8 cellular contexts compared by ENCODE assay signal in the genomic region with DNA sequence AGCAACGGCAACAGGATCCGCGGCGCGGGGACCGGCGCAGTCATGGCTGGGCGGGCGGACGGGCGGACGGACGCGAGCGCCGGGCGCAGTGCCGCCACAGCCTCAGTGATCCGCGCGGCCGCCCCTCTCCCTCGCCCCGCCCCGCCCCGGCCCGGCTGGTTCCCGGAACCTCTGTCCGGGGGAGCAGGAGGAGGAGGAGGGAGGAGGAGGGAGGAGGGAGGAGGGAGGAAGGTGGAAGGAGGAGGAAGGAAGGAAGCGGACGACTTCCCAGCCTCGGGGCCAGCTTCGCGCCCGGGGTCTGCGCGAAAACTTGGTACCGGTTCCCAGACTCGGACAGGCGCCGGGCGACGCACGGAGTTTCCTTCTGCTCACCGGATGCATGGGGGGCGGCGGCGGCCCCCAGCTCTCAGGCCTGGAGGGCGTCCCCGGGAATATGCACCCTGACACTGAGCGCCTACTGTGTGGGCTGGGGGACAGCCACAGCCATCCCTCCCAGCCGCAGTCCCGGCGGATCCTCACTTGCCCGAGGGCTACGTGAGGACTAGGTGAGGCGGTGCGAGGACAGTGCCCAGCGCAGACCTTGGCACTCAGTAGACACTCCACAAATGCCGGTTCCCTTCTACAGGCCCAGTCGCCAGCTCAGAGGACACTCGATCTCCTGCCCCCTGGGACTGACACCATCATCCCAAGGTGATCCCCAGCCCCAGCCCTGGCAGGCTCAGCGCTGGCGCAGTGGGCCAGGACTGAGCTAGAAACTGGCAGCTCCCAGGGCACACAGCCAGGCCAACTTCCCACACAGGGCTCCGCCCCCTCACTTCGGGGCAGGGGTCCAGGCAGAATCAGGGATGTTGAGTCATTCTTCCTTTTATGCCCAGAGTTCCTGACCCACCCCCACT. TPM values are rescaled to one million over a fixed set of nuclear protein-coding genes. Genes with fewer than 3 reads are reported as not detected.
DNase-seq lines count a peak whose midpoint lies in the region; ATAC-seq, FAIRE-seq and TF ChIP-seq lines count a peak whose summit lies in the region.

A gene with protein sequence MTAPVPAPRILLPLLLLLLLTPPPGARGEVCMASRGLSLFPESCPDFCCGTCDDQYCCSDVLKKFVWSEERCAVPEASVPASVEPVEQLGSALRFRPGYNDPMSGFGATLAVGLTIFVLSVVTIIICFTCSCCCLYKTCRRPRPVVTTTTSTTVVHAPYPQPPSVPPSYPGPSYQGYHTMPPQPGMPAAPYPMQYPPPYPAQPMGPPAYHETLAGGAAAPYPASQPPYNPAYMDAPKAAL (minus strand): TSS at position 124 of the 896 bp plus-strand sequence. CDS start 80 bp downstream, at position 44.

- RAD21 ChIA-PET in GM12878 (lab: Charles Lee; ENCODE audit: unreplicated experiment) = interaction anchor here (1.0 kb wide), 1 partner anchor 31 kb away, joined by 3 read pairs; no protein-coding TSS in a partner anchor

- H3K27me3 Mint-ChIP-seq in CD4-positive, alpha-beta T cell = no peaks in the 10 kb centered on the region

- peak within 1 kb of the TSS; percentile 93 for H2AFZ ChIP-seq in GM12878 (ENCODE audit: control insufficient read depth, low read depth, low read length)
- peak within 1 kb of the TSS; percentile 91 for H2AFZ ChIP-seq in hepatocyte

- peak within 1 kb of the TSS; percentile 96 for H3K4me2 ChIP-seq in GM12878 (ENCODE audit: control insufficient read depth, insufficient read depth)
- H3K4me2 ChIP-seq in hepatocyte = peak within 1 kb of the TSS; percentile 99

- no peak for TF ChIP-seq CTCF in CD4-positive, alpha-beta T cell (IDR thresholded peaks at IDR 0.05)
- TF ChIP-seq CTCF in GM12878 (IDR thresholded peaks at IDR 0.05 in 2 of 3, conservative IDR thresholded peaks at IDR 0.05 in 1 of 3; ENCODE audit: control insufficient read depth in 2 of 3, extremely low read depth in 1 of 3, insufficient read depth in 1 of 3, low read depth in 3 of 3, low read length in 3 of 3) = no peak
- no peak for TF ChIP-seq CTCF in hepatocyte (IDR thresholded peaks at IDR 0.05; ENCODE audit: poor library complexity)

- H3K36me3 ChIP-seq in GM12878 (ENCODE audit: control insufficient read depth in 2 of 2, insufficient read depth in 2 of 2, low read length in 1 of 2) (no peaks in the 10 kb centered on the region), hepatocyte (replicated peaks; ENCODE audit: insufficient read depth, low read depth) (no peaks in the 10 kb centered on the region)

- no peak for TF ChIP-seq EP300 in GM12878 (IDR thresholded peaks at IDR 0.05; ENCODE audit: borderline replicate concordance in 1 of 2, control insufficient read depth in 1 of 2, low read depth in 2 of 2, low read length in 2 of 2)

- peak within 1 kb of the TSS; percentile 84 for H3K4me3 Mint-ChIP-seq in CD4-positive, alpha-beta T cell

- BruUV-seq in GM12878 (replicated peaks; lab: Mats Ljungman, UMichigan) = no TSS peak

- H3K27ac Mint-ChIP-seq in CD4-positive, alpha-beta T cell = peak within 1 kb of the TSS; percentile 78

- no peak for FAIRE-seq in GM12878 (lab: Jason Lieb, UNC)

- no peaks in the 10 kb centered on the region for H3K9me3 ChIP-seq in CD4-positive, alpha-beta T cell (ENCODE audit: control insufficient read depth, low read length)
- no peaks in the 10 kb centered on the region for H3K9me3 ChIP-seq in GM12878 (replicated peaks; ENCODE audit: control insufficient read depth, insufficient read depth, low read length)
- H3K9me3 ChIP-seq in hepatocyte (ENCODE audit: low read depth) = no peaks in the 10 kb centered on the region

- intact Hi-C loops in CD4-positive, alpha-beta T cell (cut with DNase I, micrococcal nuclease) = loop anchor here in 1 of 2 experiments (5.0 kb wide), 1 partner anchor 232 kb away; no protein-coding TSS in a partner anchor
- intact Hi-C loops in T-helper 2 cell treated with Interferon-gamma antibody and Interleukin-4, amounts not matched to agents 100 ng/mL and 5 ng/mL, for 36 hours (cut with micrococcal nuclease) = loop anchor here (2.0 kb wide), 1 partner anchor 63 kb away; a partner anchor contains a TSS
- intact Hi-C loops in GM12878 (cut with micrococcal nuclease; ENCODE audit: unreplicated experiment) = no loop called here

- H3K4me1 Mint-ChIP-seq in CD4-positive, alpha-beta T cell (ENCODE audit: low read depth) = peaks cover 66% of the 10 kb centered on the region

- H3K79me2 ChIP-seq in GM12878 (ENCODE audit: control insufficient read depth, insufficient read depth, low read length) (no peaks in the 10 kb centered on the region), hepatocyte (peaks cover 13% of the 10 kb centered on the region)

- DNase-seq in CD4-positive, alpha-beta T cell = peak in 9 of 10 experiments; percentile 27 to 67 (median 50)
- no peak for DNase-seq in GM12878 (ENCODE audit: low read depth, low spot score)
- DNase-seq in hepatocyte (ENCODE audit: low spot score) = peak; percentile 78
- peak; percentile 67 for DNase-seq in renal cortical epithelial cell (ENCODE audit: low read depth)
- DNase-seq in NCI-H524 (lab: John Stamatoyannopoulos, UW) = no peak
- no peak for DNase-seq in DMS114 treated with DMSO at 0.1 percent for 48 hours (lab: John Stamatoyannopoulos, UW; ENCODE audit: unreplicated experiment)

- no peaks in the 10 kb centered on the region for H3K9me2 ChIP-seq in hepatocyte (replicated peaks; ENCODE audit: insufficient read depth)

- in situ Hi-C loops in GM12878 (cut with MboI) = no loop called here

- H3K4me3 ChIP-seq in GM12878 = peak within 1 kb of the TSS; percentile 73
- peak within 1 kb of the TSS; percentile 51 for H3K4me3 ChIP-seq in hepatocyte

- peak; percentile 71 for TF ChIP-seq POLR2A in GM12878 (IDR thresholded peaks at IDR 0.05; ENCODE audit: low read depth, low read length)

- peaks cover 6% of the 10 kb centered on the region for H3K4me1 ChIP-seq in GM12878 (ENCODE audit: control insufficient read depth, insufficient read depth, low read length)
- peaks cover 13% of the 10 kb centered on the region for H3K4me1 ChIP-seq in hepatocyte (ENCODE audit: insufficient read depth)

- SMC1A ChIA-PET in GM12878 (lab: Charles Lee; ENCODE audit: uncharacterized antibody, unreplicated experiment) = interaction anchor here (0.9 to 1.3 kb wide), 5 partner anchors 32 to 104 kb away, joined by 3 to 5 read pairs (median 3); no protein-coding TSS in a partner anchor

- CTCF ChIA-PET in CD4-positive, alpha-beta T cell (lab: Charles Lee) = interaction anchor here (1.0 kb wide), 1 partner anchor 68 kb away, joined by 4 read pairs; no protein-coding TSS in a partner anchor
- CTCF ChIA-PET in GM12878 (lab: Yijun Ruan, JAX) = interaction anchor here (0.9 to 3.0 kb wide), 4 partner anchors 32 to 159 kb away, joined by 3 to 13 read pairs (median 9); a partner anchor contains a TSS

- POLR2A ChIA-PET in CD4-positive, alpha-beta T cell (lab: Charles Lee) = interaction anchor here (0.8 to 3.1 kb wide), 7 partner anchors 11 to 99 kb away, joined by 3 to 21 read pairs (median 10); a partner anchor contains a TSS
- POLR2A ChIA-PET in GM12878 (lab: Charles Lee) = interaction anchor here (0.6 to 1.2 kb wide), 2 partner anchors 10 to 32 kb away, joined by 3 read pairs; no protein-coding TSS in a partner anchor

- peaks cover 18% of the 10 kb centered on the region for H3K36me3 Mint-ChIP-seq in CD4-positive, alpha-beta T cell (ENCODE audit: low read depth)

- peak within 1 kb of the TSS; percentile 70 for H3K9ac ChIP-seq in GM12878 (ENCODE audit: control insufficient read depth, insufficient read depth, low read length)

- H3K27ac ChIP-seq in CD4-positive, alpha-beta T cell (ENCODE audit: low read depth, low read length) = peak within 1 kb of the TSS; percentile 21
- H3K27ac ChIP-seq in GM12878 (ENCODE audit: control insufficient read depth, insufficient read depth) = no peak within 1 kb of the TSS
- peak within 1 kb of the TSS; percentile 86 for H3K27ac ChIP-seq in hepatocyte

- 14% methylated on average over 50 of the region's 66 CpGs for WGBS in GM12878 (ENCODE audit: insufficient coverage, insufficient replicate concordance, low lambda C conversion rate, missing lambda C conversion rate)
- WGBS in hepatocyte (ENCODE audit: low lambda C conversion rate, missing lambda C conversion rate) = 28% methylated on average over 22 of the region's 66 CpGs

- ATAC-seq in CD4-positive, alpha-beta T cell (ENCODE audit: poor library complexity) = peak; percentile 57
- ATAC-seq in HG02885 (IDR thresholded peaks at IDR 0.05; ENCODE audit: poor library complexity, unreplicated experiment) = peak; percentile 46
- peak; percentile 83 for ATAC-seq in GM12878

- no peaks in the 10 kb centered on the region for H3K9me3 Mint-ChIP-seq in CD4-positive, alpha-beta T cell

- TF ChIP-seq RAD21 in GM12878 (IDR thresholded peaks at IDR 0.05; ENCODE audit: insufficient read depth, low read depth, low read length) = no peak

- H3K27me3 ChIP-seq in CD4-positive, alpha-beta T cell (ENCODE audit: control insufficient read depth, insufficient read depth, low read length) = no peaks in the 10 kb centered on the region
- H3K27me3 ChIP-seq in GM12878 (replicated peaks in 1 of 2; ENCODE audit: control insufficient read depth in 2 of 2, insufficient read depth in 2 of 2, low read length in 1 of 2) (no peaks in the 10 kb centered on the region), hepatocyte (no peaks in the 10 kb centered on the region)

- H4K20me1 ChIP-seq in GM12878 (ENCODE audit: control insufficient read depth, insufficient read depth) (no peaks in the 10 kb centered on the region), hepatocyte (ENCODE audit: insufficient read depth, poor library complexity, severe bottlenecking) (no peaks in the 10 kb centered on the region)

RNA-seq across cellular contexts. Expression of the gene that starts here (rescaled TPM):
- total RNA-seq in CD4-positive, alpha-beta T cell = 100 to 1,000 TPM; 102 to 109 TPM
- 140 and 142 TPM in 2 replicates for total RNA-seq in T-helper 2 cell treated with Interferon-gamma antibody and Interleukin-4, amounts not matched to agents 100 ng/mL and 5 ng/mL, for 36 hours
- total RNA-seq in GM12878 (2013; cell fraction: nucleolus; rRNA removed) = 45.3 and 46.8 TPM in 2 replicates
- total RNA-seq in GM12878 (2014; rRNA removed) (86.6 and 87.9 TPM in 2 replicates), GM12878 (2014; rRNA removed; fragmentation: Illumina TruSeq; extraction: Trizol) (48.7 and 54.5 TPM in 2 replicates), GM12878 (2021) (86.7 and 94.3 TPM in 2 replicates), hepatocyte (172 and 192 TPM in 2 replicates), renal cortical epithelial cell (116 and 143 TPM in 2 replicates)
- polyA plus RNA-seq in GM12878 (2011; ENCODE audit: low read depth) = 46.0 TPM
- polyA plus RNA-seq in GM12878 (2011; rRNA removed) (31.7 and 62.3 TPM in 2 replicates), GM12878 (2014; fragmentation: Illumina TruSeq; extraction: Trizol) (21.8 and 49.5 TPM in 2 replicates), GM12878 (2014; fragmentation: Nextera tagmentation; extraction: Ambion mirVana) (10 to 100 TPM; 17.1 to 18.7 TPM), GM12878 (2014; rRNA removed) (72.3 and 83.0 TPM in 2 replicates), GM12878 (2016; fragmentation: Nextera tagmentation; extraction: Ambion mirVana) (100 to 1,000 TPM; 134 to 148 TPM), hepatocyte (369 TPM in 2 replicates)
- 112 and 129 TPM in 2 replicates for polyA plus RNA-seq in GM12878 (2011; cell fraction: cytosol; rRNA removed)
- 67.1 and 79.3 TPM in 2 replicates for polyA plus RNA-seq in GM12878 (2011; cell fraction: nucleus; rRNA removed)
- 93.3 and 104 TPM in 2 replicates for polyA plus RNA-seq in GM12878 (2012)
- 50.4 and 81.4 TPM in 2 replicates for polyA minus RNA-seq in GM12878 (2011; rRNA and poly(A)+ RNA removed)
- 42.5 and 42.9 TPM in 2 replicates for polyA minus RNA-seq in GM12878 (2011; cell fraction: cytosol; rRNA and poly(A)+ RNA removed)
- 14.5 and 21.5 TPM in 2 replicates for polyA minus RNA-seq in GM12878 (2011; cell fraction: nucleus; rRNA and poly(A)+ RNA removed)

Comparison
In these comparisons a context has a peak if more than half of its experiments do, and no peak if none do; other contexts are left out.
1. DNase-seq: peak in CD4-positive, alpha-beta T cell (9 of 10), hepatocyte (single experiment) and renal cortical epithelial cell (single experiment); none in GM12878 (single experiment), NCI-H524 (0 of 2) and DMS114 treated with DMSO at 0.1 percent for 48 hours (single experiment).
2. Peak in every context shown above with its lines, with median percentiles within 50 percentile points of each other: ATAC-seq.